Comparison of ENCODE assay signal across 1 cellular context in genomic region chr4:130026185-130026584, GRCh38.
TF ChIP-seq lines count a peak whose summit lies in the region.

No MANE protein-coding gene starts in this region.

TF ChIP-seq in H1, 55 proteins besides CTCF, POLR2A, EP300 and RAD21 (continued from another document):
- TF ChIP-seq EGR1 (IDR thresholded peaks at IDR 0.05; ENCODE audit: borderline replicate concordance, low read depth, low read length) (peak; percentile 76), POLR2AphosphoS5 (IDR thresholded peaks at IDR 0.05; ENCODE audit: low read depth, low read length) (peak; percentile 56; the same call in 1 of the 2 replicates), NANOG (IDR thresholded peaks at IDR 0.05; ENCODE audit: insufficient read depth, low read depth, low read length, poor library complexity, severe bottlenecking) (peak; percentile 100), SP4 (IDR thresholded peaks at IDR 0.05; ENCODE audit: low read length) (no peak), BACH1 (IDR thresholded peaks at IDR 0.05; ENCODE audit: low read length) (no peak), RFX5 (IDR thresholded peaks at IDR 0.05; ENCODE audit: borderline replicate concordance, low read depth, low read length) (no peak), SAP30 (IDR thresholded peaks at IDR 0.05; ENCODE audit: insufficient read depth, insufficient replicate concordance, low read length) (no peak), TEAD4 (IDR thresholded peaks at IDR 0.05; ENCODE audit: low read depth, low read length) (peak; percentile 75), MAX (IDR thresholded peaks at IDR 0.05) (peak; percentile 41; the same call in 1 of the 2 replicates), SRF (IDR thresholded peaks at IDR 0.05; ENCODE audit: low read depth, low read length) (peak; percentile 51; the same call in 1 of the 2 replicates), SP1 (IDR thresholded peaks at IDR 0.05; ENCODE audit: low read depth, low read length) (peak; percentile 97), CHD7 (IDR thresholded peaks at IDR 0.05; ENCODE audit: insufficient replicate concordance, low read length) (peak; percentile 97), TAF1 (IDR thresholded peaks at IDR 0.05; ENCODE audit: low read depth, low read length) (peak; percentile 46), MAFK (IDR thresholded peaks at IDR 0.05; ENCODE audit: low read depth, low read length) (no peak), ATF3 (IDR thresholded peaks at IDR 0.05; ENCODE audit: insufficient read depth, low read depth, low read length) (no peak), PHF8 (conservative IDR thresholded peaks at IDR 0.05; ENCODE audit: low read depth, low read length) (no peak), KDM1A (IDR thresholded peaks at IDR 0.05; ENCODE audit: borderline replicate concordance, low read length) (peak; percentile 64; the same call in 1 of the 2 replicates), GABPA (IDR thresholded peaks at IDR 0.05; ENCODE audit: borderline replicate concordance, insufficient read depth, low read length) (no peak), E2F6 (IDR thresholded peaks at IDR 0.05) (no peak; the same call in 1 of the 2 replicates), CBX8 (IDR thresholded peaks at IDR 0.05; ENCODE audit: borderline replicate concordance, low read depth, low read length) (no peak), HDAC6 (IDR thresholded peaks at IDR 0.05; ENCODE audit: low read depth, low read length) (no peak), CHD2 (IDR thresholded peaks at IDR 0.05; ENCODE audit: low read length) (peak; percentile 74; the same call in 1 of the 2 replicates), JUND (IDR thresholded peaks at IDR 0.05; ENCODE audit: low read length) (peak; percentile 45; the same call in 1 of the 2 replicates), CBX5 (IDR thresholded peaks at IDR 0.05; ENCODE audit: low read depth, low read length) (no peak), SIRT6 (IDR thresholded peaks at IDR 0.05; ENCODE audit: low read length) (peak; percentile 90)
